8 cellular contexts compared by ENCODE assay signal in genomic region chr4:40057540-40058091, GRCh38.
DNase-seq lines count a peak whose midpoint lies in the region; ATAC-seq and TF ChIP-seq lines count a peak whose summit lies in the region.

No MANE protein-coding gene starts in this region.

- H3K4me1 Mint-ChIP-seq in memory B cell, result peaks cover 16% of the 10 kb centered on the region

- ATAC-seq in GM19463 (IDR thresholded peaks at IDR 0.05; ENCODE audit: unreplicated experiment) (peak; percentile 65), memory B cell (ENCODE audit: low read depth) (peak; percentile 63)

- peak overlapping the region; percentile 94 for H3K27ac Mint-ChIP-seq in memory B cell

- H3K36me3 Mint-ChIP-seq in memory B cell, result peaks cover 3% of the 10 kb centered on the region

- H3K9me3 ChIP-seq in effector memory CD4-positive, alpha-beta T cell (ENCODE audit: control insufficient read depth, low read length), result no peaks in the 10 kb centered on the region

- no peak for TF ChIP-seq CTCF in HL-60 (IDR thresholded peaks at IDR 0.05; ENCODE audit: insufficient read depth, low read length)

- H3K36me3 ChIP-seq in effector memory CD4-positive, alpha-beta T cell (ENCODE audit: control insufficient read depth, insufficient read depth, low read length), result no peaks in the 10 kb centered on the region

- no peaks in the 10 kb centered on the region for H3K9me3 Mint-ChIP-seq in memory B cell

- H3K4me3 Mint-ChIP-seq in memory B cell, result peak overlapping the region; percentile 94

- H3K4me3 ChIP-seq in HL-60 (replicated peaks; ENCODE audit: insufficient read depth, low read length), result peak overlapping the region; percentile 64
- peak overlapping the region; percentile 89 for H3K4me3 ChIP-seq in effector memory CD4-positive, alpha-beta T cell (ENCODE audit: insufficient read depth, low read depth, low read length, poor library complexity, severe bottlenecking)

- H3K27ac ChIP-seq in HL-60 (replicated peaks), result peak overlapping the region; percentile 99
- H3K27ac ChIP-seq in effector memory CD4-positive, alpha-beta T cell (ENCODE audit: insufficient read depth, low read length, poor library complexity, severe bottlenecking), result peak overlapping the region; percentile 84

- peaks cover 6% of the 10 kb centered on the region for H3K4me1 ChIP-seq in effector memory CD4-positive, alpha-beta T cell (ENCODE audit: control insufficient read depth, insufficient read depth, low read length, poor library complexity, severe bottlenecking)

- H3K27me3 Mint-ChIP-seq in memory B cell, result no peaks in the 10 kb centered on the region

- DNase-seq in CMK (ENCODE audit: low read depth) (peak; percentile 37), HL-60 (ENCODE audit: low read depth in 1 of 2, low spot score in 1 of 2) (peak; percentile 62 to 91), NCI-H82 treated with DMSO at 0.1 percent for 48 hours (lab: John Stamatoyannopoulos, UW; ENCODE audit: unreplicated experiment) (peak; percentile 67), memory B cell (ENCODE audit: low spot score in 2 of 2) (peak; percentile 41 to 54)
- peak; percentile 23 to 28 for DNase-seq in activated CD8-positive, alpha-beta memory T cell treated with anti-CD3 and anti-CD28 coated beads for 1 hour (ENCODE audit: extremely low read depth in 1 of 2, low read depth in 1 of 2)
- peak; percentile 47 to 71 (median 57) for DNase-seq in effector memory CD4-positive, alpha-beta T cell
- peak; percentile 17 for DNase-seq in stimulated activated CD8-positive, alpha-beta memory T cell treated with anti-CD3 and anti-CD28 coated beads, Interleukin-15, amount 100 ng/mL, for 1 hour (ENCODE audit: low read depth)

- H3K27me3 ChIP-seq in HL-60 (ENCODE audit: insufficient read depth, poor library complexity, severe bottlenecking), result no peaks in the 10 kb centered on the region
- H3K27me3 ChIP-seq in effector memory CD4-positive, alpha-beta T cell (replicated peaks; ENCODE audit: control insufficient read depth, insufficient read depth, low read length, poor library complexity, severe bottlenecking), result no peaks in the 10 kb centered on the region

Comparison
In these comparisons a context has a peak if more than half of its experiments do, and no peak if none do; other contexts are left out.
1. Peak in every context shown above with its lines: DNase-seq, ATAC-seq, H3K4me3 ChIP-seq and H3K27ac ChIP-seq.
2. DNase-seq: peak in every context shown above with its lines; median percentile 76 in HL-60; 67 in NCI-H82 treated with DMSO at 0.1 percent for 48 hours; 57 in effector memory CD4-positive, alpha-beta T cell; 48 in memory B cell; 37 in CMK; 26 in activated CD8-positive, alpha-beta memory T cell treated with anti-CD3 and anti-CD28 coated beads for 1 hour; 17 in stimulated activated CD8-positive, alpha-beta memory T cell treated with anti-CD3 and anti-CD28 coated beads, Interleukin-15, amount 100 ng/mL, for 1 hour.